ENCODE assay signal across 8 cellular contexts in the genomic region with DNA sequence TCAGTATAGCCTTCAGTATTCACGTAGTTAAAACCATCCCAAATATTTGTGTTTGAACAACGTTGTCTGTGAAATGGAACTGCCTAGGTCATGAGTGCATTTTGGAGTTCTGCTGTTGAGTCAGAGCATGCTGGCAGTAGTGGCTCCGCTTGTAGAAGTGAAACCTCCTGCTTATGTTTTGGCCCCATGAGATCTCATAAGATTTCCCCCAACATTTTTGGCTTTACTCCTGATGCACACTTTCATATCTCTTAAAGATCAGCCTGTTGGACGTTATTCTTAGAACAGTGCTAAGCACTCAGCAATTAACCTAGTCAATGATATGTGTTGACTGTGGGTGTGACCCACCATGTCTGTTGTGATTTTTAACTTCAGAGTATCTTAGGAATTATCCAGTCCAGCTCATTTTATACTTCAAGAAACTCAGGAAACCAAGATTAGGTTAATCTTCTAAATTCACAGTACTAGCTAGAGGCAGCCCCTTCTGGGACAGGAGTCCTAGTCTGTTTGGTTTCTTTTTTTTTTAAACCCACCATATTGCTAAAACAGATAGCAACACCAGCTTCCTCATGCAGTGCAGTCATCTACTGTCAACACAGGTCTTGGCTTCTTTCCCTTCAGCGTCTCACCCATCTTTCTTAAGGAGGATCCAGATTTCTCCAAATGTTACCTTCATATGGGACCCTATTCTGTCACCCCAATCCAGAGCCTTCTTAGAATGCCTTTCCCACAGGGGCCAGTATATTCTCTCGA. TPM values are rescaled to one million over a fixed set of nuclear protein-coding genes. Genes with fewer than 3 reads are reported as not detected.
DNase-seq lines count a peak whose midpoint lies in the region; ATAC-seq and TF ChIP-seq lines count a peak whose summit lies in the region.

No MANE protein-coding gene starts in this region.

- peak; percentile 75 for DNase-seq in GM06990 (ENCODE audit: extremely low read depth, insufficient read length)
- DNase-seq in fibroblast of the aortic adventitia (ENCODE audit: low read depth) = peak; percentile 72
- no peak for DNase-seq in foreskin fibroblast
- no peak for DNase-seq in H4 (ENCODE audit: low spot score)
- no peak for DNase-seq in stimulated activated CD4-positive, alpha-beta T cell treated with anti-CD3 and anti-CD28 coated beads, Interleukin-15, amount 100 ng/mL, for 24 hours
- DNase-seq in tibial artery = no peak

- H3K9me3 ChIP-seq in tibial artery = no peaks in the 10 kb centered on the region

- H3K36me3 ChIP-seq in GM06990 (ENCODE audit: control insufficient read depth, insufficient read depth, low read length) (peaks cover 5% of the 10 kb centered on the region), tibial artery (peaks cover 7 to 18% (median 7%) of the 10 kb centered on the region in 3 donors)

- ATAC-seq in GM19452 (IDR thresholded peaks at IDR 0.05; ENCODE audit: unreplicated experiment) (peak; percentile 92), HG03342 (IDR thresholded peaks at IDR 0.05; ENCODE audit: unreplicated experiment) (peak; percentile 95)

- peak overlapping the region; percentile 50 for H3K4me3 ChIP-seq in GM06990 (replicated peaks; ENCODE audit: low read depth, low read length)
- peak overlapping the region; percentile 31 for H3K4me3 ChIP-seq in fibroblast of the aortic adventitia (ENCODE audit: low read depth, low read length)
- no peak overlapping the region for H3K4me3 ChIP-seq in foreskin fibroblast (ENCODE audit: low read depth in 1 of 2, low read length in 2 of 2)
- H3K4me3 ChIP-seq in tibial artery = no peak overlapping the region

- no peak overlapping the region for H3K27ac ChIP-seq in tibial artery

- TF ChIP-seq CTCF in GM06990 (IDR thresholded peaks at IDR 0.05; ENCODE audit: insufficient read depth, low read length, poor library complexity, severe bottlenecking) (no peak), fibroblast of the aortic adventitia (IDR thresholded peaks at IDR 0.05; ENCODE audit: insufficient read depth, low read length) (no peak), foreskin fibroblast (IDR thresholded peaks at IDR 0.05; ENCODE audit: low read depth, low read length) (no peak), tibial artery (IDR thresholded peaks at IDR 0.05) (no peak)

- no peaks in the 10 kb centered on the region for H3K27me3 ChIP-seq in GM06990 (replicated peaks; ENCODE audit: control insufficient read depth, insufficient read depth, low read length)
- no peaks in the 10 kb centered on the region for H3K27me3 ChIP-seq in tibial artery

- intact Hi-C loops in tibial artery (cut with DNase I; ENCODE audit: low total_unique reads) = no loop called here

- H3K4me1 ChIP-seq in tibial artery = peaks cover 0 to 16% (median 2%) of the 10 kb centered on the region in 4 donors

RNA-seq across cellular contexts. Expression of a gene that starts 26.2 kb away (rescaled TPM):
- total RNA-seq in fibroblast of the aortic adventitia (ENCODE audit: low replicate concordance) = 18.3 and 29.0 TPM in 2 replicates
- 17.6 and 19.0 TPM in 2 replicates for total RNA-seq in H4 (2014; rRNA removed; shearing (Covaris generic))

Comparison
In these comparisons a context has a peak if more than half of its experiments do, and no peak if none do; other contexts are left out.
1. DNase-seq: peak in GM06990 (single experiment) and fibroblast of the aortic adventitia (single experiment); none in foreskin fibroblast (0 of 2), H4 (single experiment), stimulated activated CD4-positive, alpha-beta T cell treated with anti-CD3 and anti-CD28 coated beads, Interleukin-15, amount 100 ng/mL, for 24 hours (single experiment) and tibial artery (0 of 2).
2. H3K4me3 ChIP-seq: peak in GM06990 (single experiment) and fibroblast of the aortic adventitia (single experiment); none in foreskin fibroblast (0 of 2) and tibial artery (0 of 2).